18 cellular contexts compared by ENCODE assay signal in genomic region chr1:38267037-38268036, GRCh38.
DNase-seq lines count a peak whose midpoint lies in the region; ATAC-seq, FAIRE-seq and TF ChIP-seq lines count a peak whose summit lies in the region.
"Had no signal": no experiment of that assay in that cellular context is flagged by ENCODE, and none has a peak within 500 bp of the region (broad histone marks: within the 10 kb centered on the region; RNA-seq: fewer than 3 reads in every experiment).

No MANE protein-coding gene starts in this region.

- H2BK5ac ChIP-seq in IMR-90 (ENCODE audit: low read depth, low read length, poor library complexity, severe bottlenecking) (no peak overlapping the region), H1 (ENCODE audit: low read depth, low read length) (peak overlapping the region; percentile 86; the same call in 1 of the 2 replicates)

- H3K36me3 ChIP-seq in GM23338 (ENCODE audit: insufficient read depth) (no peaks in the 10 kb centered on the region), IMR-90 (ENCODE audit: control insufficient read depth, insufficient read depth, low read length) (no peaks in the 10 kb centered on the region), H1 (ENCODE audit: control insufficient read depth in 2 of 4, insufficient read depth in 4 of 4, low read length in 3 of 4) (no peaks in the 10 kb centered on the region), testis (ENCODE audit: low read depth, missing control alignments) (no peaks in the 10 kb centered on the region)

- peaks cover 3% of the 10 kb centered on the region for H3K9me2 ChIP-seq in GM23338 (ENCODE audit: insufficient read depth)

- no peak for TF ChIP-seq EP300 in H1 (IDR thresholded peaks at IDR 0.05; ENCODE audit: borderline replicate concordance in 1 of 2, low read depth in 2 of 2, low read length in 2 of 2)

- DNase-seq in GM23338 (ENCODE audit: low spot score) (peak; percentile 16), IMR-90 (no peak), H1 (ENCODE audit: low read depth in 1 of 2, low spot score in 2 of 2) (no peak), NCI-H2107 treated with DMSO at 0.1 percent for 48 hours (lab: John Stamatoyannopoulos, UW; ENCODE audit: unreplicated experiment) (no peak), testis (no peak)
- DNase-seq: AML-193; CD4-positive, alpha-beta T cell; DMS153; DMS79; GDM1; HCEC 1CT; HFFc6 had no signal

- TF ChIP-seq RAD21 in IMR-90 (IDR thresholded peaks at IDR 0.05; ENCODE audit: low read length), result no peak
- no peak for TF ChIP-seq RAD21 in H1 (IDR thresholded peaks at IDR 0.05 in 1 of 2, conservative IDR thresholded peaks at IDR 0.05 in 1 of 2; ENCODE audit: low read depth in 2 of 2, low read length in 2 of 2)

- H3K27me3 ChIP-seq in GM23338 (ENCODE audit: insufficient read depth), result no peaks in the 10 kb centered on the region
- H3K27me3 ChIP-seq in IMR-90 (ENCODE audit: control insufficient read depth, insufficient read depth, low read length), result peaks cover 5% of the 10 kb centered on the region; the same call in 1 of the 2 replicates
- H3K27me3 ChIP-seq in H1 (replicated peaks in 1 of 4; ENCODE audit: control insufficient read depth in 3 of 4, extremely low read depth in 1 of 4, insufficient read depth in 3 of 4, low read length in 3 of 4), result no peaks in the 10 kb centered on the region; a peak in 1 of 7 replicates
- no peaks in the 10 kb centered on the region for H3K27me3 ChIP-seq in testis

- dilution Hi-C loops in IMR-90 (cut with HindIII; ENCODE audit: low sequenced_read_pairs, unreplicated experiment), result no loop called here

- H3K14ac ChIP-seq in IMR-90 (replicated peaks; ENCODE audit: low read depth, low read length), result no peak overlapping the region
- no peak overlapping the region for H3K14ac ChIP-seq in H1 (ENCODE audit: insufficient read length)

- H3K56ac ChIP-seq in IMR-90 (ENCODE audit: extremely low read depth, insufficient read depth, low read length), result no peak overlapping the region
- H3K56ac ChIP-seq in H1 (replicated peaks; ENCODE audit: insufficient read length, low read depth, low read length), result no peak overlapping the region

- CTCF ChIA-PET in IMR-90 (lab: Yijun Ruan, JAX) (no interaction called here), H1 (lab: Charles Lee; ENCODE audit: partially characterized antibody) (interaction anchor here (1.4 kb wide), 1 partner anchor 11 kb away, joined by 4 read pairs; no protein-coding TSS in a partner anchor)

- peaks cover 57% of the 10 kb centered on the region for H3K4me1 Mint-ChIP-seq in GM23338

- BruUV-seq in IMR-90 (replicated peaks; lab: Mats Ljungman, UMichigan), result no TSS peak

- no peak overlapping the region for H2AK9ac ChIP-seq in IMR-90 (replicated peaks; ENCODE audit: low read depth, low read length, poor library complexity)

- no peak overlapping the region for H2BK15ac ChIP-seq in IMR-90 (ENCODE audit: low read depth, low read length)
- H2BK15ac ChIP-seq in H1 (ENCODE audit: low read length), result peak overlapping the region; percentile 13; the same call in 1 of the 2 replicates

- H3K4me3 ChIP-seq in GM23338 (no peak overlapping the region), IMR-90 (ENCODE audit: insufficient read depth, low read depth, low read length) (no peak overlapping the region), H1 (ENCODE audit: extremely low read depth in 1 of 4, insufficient read depth in 2 of 4, low read depth in 3 of 4, low read length in 4 of 4) (no peak overlapping the region), testis (no peak overlapping the region)

- no peak for TF ChIP-seq CTCF in GM23338 (conservative IDR thresholded peaks at IDR 0.05; ENCODE audit: low read depth in 2 of 2)
- no peak for TF ChIP-seq CTCF in IMR-90 (conservative IDR thresholded peaks at IDR 0.05; ENCODE audit: low read depth, low read length)
- no peak for TF ChIP-seq CTCF in H1 (IDR thresholded peaks at IDR 0.05; ENCODE audit: control extremely low read depth in 1 of 3, insufficient read depth in 1 of 3, low read depth in 1 of 3, low read length in 3 of 3)
- TF ChIP-seq CTCF in testis (IDR thresholded peaks at IDR 0.05), result no peak

- H3K4me2 ChIP-seq in GM23338 (no peak overlapping the region), IMR-90 (ENCODE audit: low read depth, low read length) (no peak overlapping the region), H1 (ENCODE audit: insufficient read depth in 1 of 2, low read depth in 2 of 2, low read length in 2 of 2) (0 out of 4 replicates have a peak overlapping the region, but pooled peaks of 1 of the 2 experiments have one; percentile 21)
- H3K4me2 ChIP-seq: KMS-11 had no signal

- no peaks in the 10 kb centered on the region for H4K20me1 ChIP-seq in GM23338 (replicated peaks; ENCODE audit: insufficient read depth)
- H4K20me1 ChIP-seq in IMR-90 (ENCODE audit: insufficient read depth, low read length), result no peaks in the 10 kb centered on the region
- H4K20me1 ChIP-seq in H1 (replicated peaks in 1 of 2; ENCODE audit: control insufficient read depth in 1 of 2, insufficient read depth in 2 of 2, low read length in 2 of 2), result no peaks in the 10 kb centered on the region

- H2BK20ac ChIP-seq in IMR-90 (ENCODE audit: low read depth, low read length) (no peak overlapping the region), H1 (ENCODE audit: low read length) (peak overlapping the region; percentile 68)

- H3K9ac ChIP-seq in IMR-90 (ENCODE audit: low read depth, low read length) (no peak overlapping the region), H1 (replicated peaks in 1 of 4; ENCODE audit: extremely low read depth in 1 of 4, low read depth in 3 of 4, low read length in 3 of 4) (no peak overlapping the region)
- H3K9ac ChIP-seq: KMS-11 had no signal

- no peak overlapping the region for H3K4me3 Mint-ChIP-seq in GM23338
- H3K4me3 Mint-ChIP-seq: CD4-positive, alpha-beta T cell; HFFc6 had no signal

- peaks cover 3% of the 10 kb centered on the region; the same call in 1 of the 3 replicates for H3K36me3 Mint-ChIP-seq in GM23338 (ENCODE audit: low read depth)

- no peaks in the 10 kb centered on the region for H3K9me1 ChIP-seq in IMR-90 (ENCODE audit: insufficient read depth, low read length)

- H3K9me3 ChIP-seq in IMR-90 (ENCODE audit: control insufficient read depth, insufficient read depth, low read length), result no peaks in the 10 kb centered on the region
- H3K9me3 ChIP-seq in H1 (ENCODE audit: insufficient read depth in 2 of 2, low read depth in 1 of 2, low read length in 1 of 2), result no peaks in the 10 kb centered on the region; a peak in 1 of 4 replicates
- H3K9me3 ChIP-seq in testis, result no peaks in the 10 kb centered on the region

- H2BK120ac ChIP-seq in IMR-90 (ENCODE audit: low read depth, low read length) (no peak overlapping the region), H1 (replicated peaks; ENCODE audit: low read depth, low read length) (peak overlapping the region; percentile 27)

- H2BK12ac ChIP-seq in H1 (ENCODE audit: low read depth, low read length), result peak overlapping the region; percentile 95; the same call in 1 of the 2 replicates

- no peak overlapping the region for H3K4ac ChIP-seq in IMR-90 (ENCODE audit: low read depth, low read length)
- H3K4ac ChIP-seq in H1 (replicated peaks; ENCODE audit: insufficient read length, low read depth, low read length), result peak overlapping the region; percentile 27

- H4K8ac ChIP-seq in IMR-90 (ENCODE audit: low read depth in 2 of 2, low read length in 2 of 2), result no peak overlapping the region
- H4K8ac ChIP-seq in H1 (ENCODE audit: extremely low read depth, insufficient read depth, low read length), result no peak overlapping the region

- peaks cover 12% of the 10 kb centered on the region for H3K27me3 Mint-ChIP-seq in GM23338 (ENCODE audit: insufficient read depth, low read depth, poor library complexity)

- intact Hi-C loops in IMR-90 (cut with micrococcal nuclease), result no loop called here
- intact Hi-C loops in testis (cut with DNase I; ENCODE audit: low total_unique reads), result no loop called here

- H3K4me1 ChIP-seq in GM23338 (ENCODE audit: insufficient read depth), result peaks cover 32% of the 10 kb centered on the region
- H3K4me1 ChIP-seq in IMR-90 (ENCODE audit: control insufficient read depth, insufficient read depth, low read length), result no peaks in the 10 kb centered on the region
- peaks cover 11 to 29% (median 23%) of the 10 kb centered on the region in 4 experiments for H3K4me1 ChIP-seq in H1 (replicated peaks in 1 of 4; ENCODE audit: control insufficient read depth in 3 of 4, insufficient read depth in 4 of 4, low read length in 3 of 4)
- H3K4me1 ChIP-seq in testis, result no peaks in the 10 kb centered on the region

- no peak overlapping the region for H4K91ac ChIP-seq in IMR-90 (ENCODE audit: insufficient read depth, low read depth, low read length)
- peak overlapping the region; percentile 90 for H4K91ac ChIP-seq in H1 (replicated peaks; ENCODE audit: insufficient read length, low read length)

- peaks cover 26% of the 10 kb centered on the region for H3F3A ChIP-seq in GM23338 (replicated peaks; ENCODE audit: low read depth)

- 46% methylated on average over 3 of the region's 7 CpGs; no CpG with 5 or more reads in 1 of the 2 experiments for WGBS in IMR-90 (ENCODE audit: extremely low coverage in 2 of 2, insufficient read length in 1 of 2), 2 experiments
- 53 to 83% methylated on average over 1 to 5 of the region's 7 CpGs for WGBS in H1 (ENCODE audit: extremely low coverage in 1 of 2, insufficient coverage in 1 of 2, insufficient read length in 1 of 2, insufficient replicate concordance in 2 of 2, low coverage in 1 of 2, low lambda C conversion rate in 2 of 2, missing lambda C conversion rate in 1 of 2), 2 experiments
- WGBS in testis, 2 donors, result 83 to 86% methylated on average over 7 of the region's 7 CpGs

- H3K18ac ChIP-seq in IMR-90 (ENCODE audit: low read depth, low read length) (no peak overlapping the region), H1 (ENCODE audit: extremely low read depth, low read length) (no peak overlapping the region; the same call in 1 of the 2 replicates)

- POLR2A ChIA-PET in IMR-90 (lab: Charles Lee; ENCODE audit: unreplicated experiment), result no interaction called here
- POLR2A ChIA-PET in H1 (lab: Charles Lee; ENCODE audit: partially characterized antibody), result interaction anchor here (0.9 to 5.3 kb wide), 2 partner anchors 10 to 19 kb away, joined by 3 to 15 read pairs; no protein-coding TSS in a partner anchor

- no peak overlapping the region for H3K27ac Mint-ChIP-seq in GM23338
- H3K27ac Mint-ChIP-seq: CD4-positive, alpha-beta T cell; HFFc6 had no signal

- ATAC-seq in GM23338 (no peak), IMR-90 (ENCODE audit: low read depth) (no peak), HG02623 (IDR thresholded peaks at IDR 0.05; ENCODE audit: unreplicated experiment) (no peak), GM18870 (IDR thresholded peaks at IDR 0.05; ENCODE audit: unreplicated experiment) (no peak)

- H2AK5ac ChIP-seq in IMR-90 (ENCODE audit: low read depth, low read length) (no peak overlapping the region), H1 (ENCODE audit: low read depth, low read length) (peak overlapping the region; percentile 77; the same call in 1 of the 2 replicates)

- FAIRE-seq in H1 (lab: Jason Lieb, UNC), result no peak
- FAIRE-seq: A204.1, HTR-8/SVneo had no signal

- H3K23me2 ChIP-seq in H1 (ENCODE audit: low read depth, low read length), result no peaks in the 10 kb centered on the region

- in situ Hi-C loops in IMR-90 (cut with MboI; ENCODE audit: low sequenced_read_pairs), result no loop called here

- H3K79me1 ChIP-seq in IMR-90 (ENCODE audit: low read depth in 1 of 2, low read length in 2 of 2), result no peaks in the 10 kb centered on the region
- H3K79me1 ChIP-seq in H1 (ENCODE audit: low read depth, low read length), result no peaks in the 10 kb centered on the region

- H4K5ac ChIP-seq in IMR-90 (ENCODE audit: low read depth, low read length), result no peak overlapping the region
- no peak overlapping the region for H4K5ac ChIP-seq in H1 (ENCODE audit: insufficient read length, low read depth, low read length)

- H2AFZ ChIP-seq in GM23338 (no peak overlapping the region), IMR-90 (replicated peaks; ENCODE audit: low read length, poor library complexity) (no peak overlapping the region), H1 (ENCODE audit: low read length) (no peak overlapping the region)

- H3K79me2 ChIP-seq in GM23338 (replicated peaks; ENCODE audit: insufficient read depth), result no peaks in the 10 kb centered on the region
- no peaks in the 10 kb centered on the region for H3K79me2 ChIP-seq in H1 (ENCODE audit: control insufficient read depth in 1 of 2, insufficient read depth in 2 of 2, low read length in 2 of 2)

- no peaks in the 10 kb centered on the region; the same call in 2 of the 3 replicates for H3K9me3 Mint-ChIP-seq in GM23338
- H3K9me3 Mint-ChIP-seq: CD4-positive, alpha-beta T cell; HFFc6 had no signal

- H3K27ac ChIP-seq in GM23338 (ENCODE audit: low read depth), result no peak overlapping the region
- no peak overlapping the region for H3K27ac ChIP-seq in IMR-90 (ENCODE audit: insufficient read depth, low read length)
- no peak overlapping the region for H3K27ac ChIP-seq in H1 (ENCODE audit: low read depth, low read length)
- no peak overlapping the region for H3K27ac ChIP-seq in testis
- H3K27ac ChIP-seq: C4-2B, KMS-11 had no signal

- H3K23ac ChIP-seq in IMR-90 (ENCODE audit: low read depth, low read length), result no peak overlapping the region
- no peak overlapping the region for H3K23ac ChIP-seq in H1 (ENCODE audit: insufficient read length)

- no peak for TF ChIP-seq POLR2A in IMR-90 (IDR thresholded peaks at IDR 0.05; ENCODE audit: low read depth, low read length)
- TF ChIP-seq POLR2A in H1 (IDR thresholded peaks at IDR 0.05; ENCODE audit: control extremely low read depth in 1 of 2, low read depth in 2 of 2, low read length in 2 of 2), result no peak
- no peak for TF ChIP-seq POLR2A in testis (IDR thresholded peaks at IDR 0.05)
